In the genomic region with DNA sequence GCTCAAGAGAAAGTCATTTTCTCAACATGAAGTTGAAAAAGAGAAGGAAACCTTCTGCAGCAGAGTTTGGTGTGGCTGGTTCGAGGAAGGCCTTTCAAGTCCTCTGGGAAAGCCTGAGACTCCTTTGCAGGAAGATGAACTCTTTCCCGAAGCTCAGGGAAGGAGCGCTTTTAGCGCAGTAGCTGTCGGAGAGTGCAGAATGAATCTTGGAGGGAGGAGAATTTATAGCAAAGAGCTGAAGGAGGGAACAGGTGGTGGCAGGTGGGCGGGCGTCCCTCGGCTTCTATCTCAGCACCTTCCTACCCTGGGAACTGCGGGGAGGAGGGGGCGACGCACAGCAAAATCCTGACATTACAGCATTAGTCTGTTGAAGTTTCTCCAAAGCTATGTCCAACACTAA, we compare ENCODE assay signal across 8 cellular contexts. TPM values are rescaled to one million over a fixed set of nuclear protein-coding genes. Genes with fewer than 3 reads are reported as not detected.
A peak's percentile ranks its signal among the peaks of the same experiment; 100 is the strongest.
DNase-seq lines count a peak whose midpoint lies in the region; TF ChIP-seq lines count a peak whose summit lies in the region.

Gene ATOH7 (minus strand): TSS at position 198 of the 400 bp plus-strand sequence. CDS start 436 bp downstream, outside the sequence.

- TF ChIP-seq CTCF in Peyer's patch (IDR thresholded peaks at IDR 0.05) = no peak
- TF ChIP-seq CTCF in fibroblast of mammary gland (conservative IDR thresholded peaks at IDR 0.05; ENCODE audit: control insufficient read depth, insufficient read depth, low read depth, low read length) = no peak

- no peak for TF ChIP-seq POLR2A in Peyer's patch (IDR thresholded peaks at IDR 0.05)

- H3K27ac ChIP-seq in Peyer's patch (peak within 1 kb of the TSS; percentile 3 to 59 (median 38)), trophoblast cell (ENCODE audit: low read depth, low read length) (no peak within 1 kb of the TSS)

- WGBS in trophoblast cell (ENCODE audit: extremely low coverage, insufficient coverage, insufficient read length) = no CpG with 5 or more reads among the region's 11 CpGs

- peak within 1 kb of the TSS; percentile 72 for H2AFZ ChIP-seq in trophoblast cell (ENCODE audit: insufficient read depth, low read length, poor library complexity)

- DNase-seq in ELF-1 (ENCODE audit: low read depth, low spot score) (peak; percentile 58), Peyer's patch (no peak), fibroblast of mammary gland (ENCODE audit: low read depth) (no peak), trophoblast cell (no peak), H4 (ENCODE audit: low spot score) (no peak), HuH-7 (ENCODE audit: low spot score) (no peak)
- DNase-seq in stimulated activated CD8-positive, alpha-beta memory T cell treated with anti-CD3 and anti-CD28 coated beads, Interleukin-4, amount 100 ng/mL, for 48 hours = no peak
- no peak for DNase-seq in activated CD4-positive, CD25-positive, alpha-beta regulatory T cell treated with anti-CD3 and anti-CD28 coated beads, Interleukin-2, amount 50 U/mL, for 72 hours

- H3K9ac ChIP-seq in trophoblast cell (ENCODE audit: low read length) = peak within 1 kb of the TSS; percentile 82

- H4K8ac ChIP-seq in trophoblast cell (ENCODE audit: low read depth, low read length) = peak within 1 kb of the TSS; percentile 56

- H3K9me3 ChIP-seq in Peyer's patch = no peaks in the 10 kb centered on the region
- no peaks in the 10 kb centered on the region for H3K9me3 ChIP-seq in trophoblast cell (ENCODE audit: insufficient read depth, low read depth, low read length)

- no peak within 1 kb of the TSS for H2AK5ac ChIP-seq in trophoblast cell (ENCODE audit: low read length)

- H3K4me1 ChIP-seq in Peyer's patch (peaks cover 0 to 8% (median 3%) of the 10 kb centered on the region in 4 donors), trophoblast cell (ENCODE audit: control insufficient read depth in 1 of 2, insufficient read depth in 2 of 2, low read length in 2 of 2) (peaks cover 0 to 3% of the 10 kb centered on the region in 2 experiments)

- H3K27me3 ChIP-seq in Peyer's patch = no peaks in the 10 kb centered on the region
- H3K27me3 ChIP-seq in trophoblast cell (ENCODE audit: insufficient read depth, low read length) = no peaks in the 10 kb centered on the region

- H3K79me2 ChIP-seq in trophoblast cell (ENCODE audit: control insufficient read depth, insufficient read depth, low read length, poor library complexity) = peaks cover 2% of the 10 kb centered on the region

- peak within 1 kb of the TSS; percentile 100 for H3K4me2 ChIP-seq in trophoblast cell (ENCODE audit: low read length)

- no peak within 1 kb of the TSS for H2BK120ac ChIP-seq in trophoblast cell (ENCODE audit: insufficient read depth, low read length, poor library complexity)

- H3K4me3 ChIP-seq in Peyer's patch = peak within 1 kb of the TSS; percentile 38 to 71 (median 54)
- H3K4me3 ChIP-seq in fibroblast of mammary gland (ENCODE audit: control insufficient read depth, low read depth, low read length) = peak within 1 kb of the TSS; percentile 67
- peak within 1 kb of the TSS; percentile 74 for H3K4me3 ChIP-seq in trophoblast cell (ENCODE audit: low read depth, low read length)

- no peak within 1 kb of the TSS for H2BK12ac ChIP-seq in trophoblast cell (ENCODE audit: low read length)

- H3K23ac ChIP-seq in trophoblast cell (ENCODE audit: low read length) = no peak within 1 kb of the TSS

- H4K91ac ChIP-seq in trophoblast cell (ENCODE audit: low read depth, low read length) = no peak within 1 kb of the TSS

- H3K14ac ChIP-seq in trophoblast cell (ENCODE audit: low read length) = peak within 1 kb of the TSS; percentile 33

- no peak within 1 kb of the TSS for H2BK5ac ChIP-seq in trophoblast cell (ENCODE audit: low read depth, low read length, poor library complexity)

- peak within 1 kb of the TSS; percentile 41 for H4K12ac ChIP-seq in trophoblast cell (ENCODE audit: low read depth, low read length)

- H3K79me1 ChIP-seq in trophoblast cell (ENCODE audit: low read length) = peaks cover 2% of the 10 kb centered on the region

- H3K36me3 ChIP-seq in Peyer's patch = no peaks in the 10 kb centered on the region
- no peaks in the 10 kb centered on the region for H3K36me3 ChIP-seq in trophoblast cell (ENCODE audit: control insufficient read depth in 1 of 2, insufficient read depth in 2 of 2, low read length in 2 of 2)

- no peak within 1 kb of the TSS for H3K4ac ChIP-seq in trophoblast cell (ENCODE audit: low read depth, low read length)

- no peak within 1 kb of the TSS for H3K18ac ChIP-seq in trophoblast cell (ENCODE audit: low read length)

RNA-seq across cellular contexts. Expression of gene ATOH7, which starts in this region (rescaled TPM):
- total RNA-seq in Peyer's patch = 1 to 10 TPM in 2 of 4 donors, under 1 TPM in 1, not detected in 1; 0.54 to 5.3 (median 2.6) TPM
- 0.05 and 0.07 TPM in 2 replicates for polyA plus RNA-seq in trophoblast cell (2013)
- 0.27 and 0.88 TPM in 2 replicates for total RNA-seq in H4 (2014; rRNA removed; shearing (Covaris generic))
